In the genomic region with DNA sequence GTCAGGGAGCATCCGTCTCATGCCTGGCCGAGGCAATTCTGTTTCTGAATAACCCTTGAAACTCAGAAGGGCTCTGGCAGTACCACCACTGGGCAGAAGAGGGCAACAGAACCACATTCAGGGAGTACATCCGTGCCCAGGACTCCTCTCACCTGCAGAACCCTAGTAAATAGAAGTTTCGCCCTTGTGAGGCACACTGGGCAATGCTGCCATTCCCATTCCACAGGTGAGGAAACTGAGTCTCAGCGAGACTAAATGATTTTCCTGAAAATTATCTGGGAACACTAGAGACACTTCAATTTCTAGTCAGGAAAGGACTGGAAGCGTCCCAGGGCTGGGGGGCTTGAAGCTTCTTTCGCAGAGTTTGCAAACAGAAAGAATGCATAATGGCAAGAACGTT, we compare ENCODE assay signal across 8 cellular contexts.
DNase-seq lines count a peak whose midpoint lies in the region; ATAC-seq, FAIRE-seq and TF ChIP-seq lines count a peak whose summit lies in the region.

No MANE protein-coding gene starts in this region.

- no peaks in the 10 kb centered on the region for H3K4me1 Mint-ChIP-seq in CD4-positive, alpha-beta T cell (ENCODE audit: low read depth)
- H3K4me1 Mint-ChIP-seq in activated T-cell treated with anti-CD3 and anti-CD28 coated beads, Interleukin-2, amount 50 U/mL, for 72 hours (ENCODE audit: low read depth), result no peaks in the 10 kb centered on the region

- intact Hi-C loops in CD4-positive, alpha-beta T cell (cut with DNase I, micrococcal nuclease), result loop anchor here (1.0 to 5.0 kb wide), 5 partner anchors 88 to 459 kb away; no protein-coding TSS in a partner anchor
- intact Hi-C loops in transverse colon (cut with DNase I; ENCODE audit: low total_unique reads), result loop anchor here (5.0 kb wide), 2 partner anchors 46 to 86 kb away; no protein-coding TSS in a partner anchor

- H3K27ac Mint-ChIP-seq in CD4-positive, alpha-beta T cell, result no peak overlapping the region
- H3K27ac Mint-ChIP-seq in activated T-cell treated with anti-CD3 and anti-CD28 coated beads, Interleukin-2, amount 50 U/mL, for 72 hours, result no peak overlapping the region

- H3K27ac ChIP-seq in CD4-positive, alpha-beta T cell (ENCODE audit: low read depth, low read length), result no peak overlapping the region
- no peak overlapping the region for H3K27ac ChIP-seq in transverse colon

- in situ Hi-C loops in transverse colon (cut with MboI; ENCODE audit: low pct_ligation_motif_present in 1 of 4, low pct_unique_long_range_greater_than_20kb in 1 of 4, low sequenced_read_pairs in 3 of 4), result loop anchor here in 3 of 4 donors (5.0 to 25.0 kb wide), 2 partner anchors 86 to 276 kb away; no protein-coding TSS in a partner anchor

- TF ChIP-seq EP300 in transverse colon (IDR thresholded peaks at IDR 0.05; ENCODE audit: low read depth), result no peak

- H3K4me3 ChIP-seq in fibroblast of pulmonary artery (replicated peaks; ENCODE audit: low read depth, low read length) (no peak overlapping the region), transverse colon (no peak overlapping the region)

- H3K4me1 ChIP-seq in transverse colon, result no peaks in the 10 kb centered on the region

- peak; percentile 34 to 64 (median 55) for DNase-seq in CD4-positive, alpha-beta T cell
- DNase-seq in HS-5 (ENCODE audit: low read depth) (peak; percentile 31), RCC 7860 (ENCODE audit: low spot score) (peak; percentile 54), fibroblast of pulmonary artery (ENCODE audit: low read depth) (peak; percentile 80), occipital lobe (lab: John Stamatoyannopoulos, UW) (peak; percentile 42), transverse colon (peak; percentile 73)
- peak; percentile 73 to 77 for DNase-seq in activated T-cell treated with anti-CD3 and anti-CD28 coated beads, Interleukin-2, amount 50 U/mL, for 72 hours

- no peak for FAIRE-seq in RCC 7860 (lab: Jason Lieb, UNC)

- peak; percentile 77 for TF ChIP-seq CTCF in CD4-positive, alpha-beta T cell (IDR thresholded peaks at IDR 0.05)
- TF ChIP-seq CTCF in fibroblast of pulmonary artery (IDR thresholded peaks at IDR 0.05; ENCODE audit: low read length, missing control alignments) (peak; percentile 98), transverse colon (IDR thresholded peaks at IDR 0.05) (peak; percentile 76 to 87 (median 83))

- H3K27me3 ChIP-seq in CD4-positive, alpha-beta T cell (ENCODE audit: control insufficient read depth, insufficient read depth, low read length), result no peaks in the 10 kb centered on the region
- H3K27me3 ChIP-seq in transverse colon, result peaks cover 16% of the 10 kb centered on the region

- H3K9me3 ChIP-seq in CD4-positive, alpha-beta T cell (ENCODE audit: control insufficient read depth, low read length), result no peaks in the 10 kb centered on the region
- no peaks in the 10 kb centered on the region for H3K9me3 ChIP-seq in transverse colon

- no peaks in the 10 kb centered on the region for H3K36me3 ChIP-seq in transverse colon

- H3K9me3 Mint-ChIP-seq in CD4-positive, alpha-beta T cell, result no peaks in the 10 kb centered on the region
- H3K9me3 Mint-ChIP-seq in activated T-cell treated with anti-CD3 and anti-CD28 coated beads, Interleukin-2, amount 50 U/mL, for 72 hours, result no peaks in the 10 kb centered on the region

- no peak for TF ChIP-seq POLR2A in transverse colon (IDR thresholded peaks at IDR 0.05)

- POLR2A ChIA-PET in CD4-positive, alpha-beta T cell (lab: Charles Lee), result no interaction called here

- no peak overlapping the region for H3K4me3 Mint-ChIP-seq in CD4-positive, alpha-beta T cell
- H3K4me3 Mint-ChIP-seq in activated T-cell treated with anti-CD3 and anti-CD28 coated beads, Interleukin-2, amount 50 U/mL, for 72 hours, result no peak overlapping the region

- no peaks in the 10 kb centered on the region for H3K36me3 Mint-ChIP-seq in CD4-positive, alpha-beta T cell (ENCODE audit: low read depth)
- H3K36me3 Mint-ChIP-seq in activated T-cell treated with anti-CD3 and anti-CD28 coated beads, Interleukin-2, amount 50 U/mL, for 72 hours (ENCODE audit: insufficient read depth in 2 of 2), result no peaks in the 10 kb centered on the region

- peaks cover 34% of the 10 kb centered on the region for H3K27me3 Mint-ChIP-seq in CD4-positive, alpha-beta T cell
- H3K27me3 Mint-ChIP-seq in activated T-cell treated with anti-CD3 and anti-CD28 coated beads, Interleukin-2, amount 50 U/mL, for 72 hours (ENCODE audit: low read depth), result peaks cover 22% of the 10 kb centered on the region

- CTCF ChIA-PET in CD4-positive, alpha-beta T cell (lab: Charles Lee), result interaction anchor here (1.0 to 1.5 kb wide), 4 partner anchors 9 to 256 kb away, joined by 3 to 5 read pairs (median 3); no protein-coding TSS in a partner anchor

- WGBS in transverse colon (ENCODE audit: low coverage in 1 of 2), 2 donors, result 10 to 35% methylated on average over 2 to 8 of the region's 8 CpGs

- peak; percentile 94 for ATAC-seq in CD4-positive, alpha-beta T cell (ENCODE audit: poor library complexity)
- peak; percentile 92 for ATAC-seq in GM19372 (IDR thresholded peaks at IDR 0.05; ENCODE audit: low read depth, unreplicated experiment)
- peak; percentile 87 to 88 for ATAC-seq in activated T-cell treated with anti-CD3 and anti-CD28 coated beads, Interleukin-2, amount 50 U/mL, for 72 hours (replicated peaks in 1 of 2)
